In the genomic region with DNA sequence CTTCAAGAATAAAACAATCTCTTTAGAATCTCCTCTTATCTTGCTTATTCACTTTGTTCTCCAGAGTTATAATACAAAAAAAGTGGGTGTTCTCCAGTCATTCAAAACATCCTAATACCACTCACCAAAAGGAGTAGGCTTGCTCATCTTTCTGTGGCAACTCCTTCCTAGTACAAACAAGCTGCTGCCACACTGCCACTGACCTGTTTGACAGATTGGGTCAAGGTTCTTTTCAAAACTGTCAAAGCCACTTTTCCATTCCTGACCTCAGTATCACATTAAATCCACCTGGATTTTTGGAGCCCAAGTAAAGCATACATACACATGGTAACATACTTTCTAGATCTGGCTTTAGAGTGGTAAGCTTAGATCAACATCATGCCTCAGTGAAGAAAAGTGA, we compare ENCODE assay signal across 7 cellular contexts.
"Had no signal": no experiment of that assay in that cellular context is flagged by ENCODE, and none has a peak within 500 bp of the region (broad histone marks: within the 10 kb centered on the region; RNA-seq: fewer than 3 reads in every experiment).

No MANE protein-coding gene starts in this region.

- ATAC-seq: GM23338, K562 had no signal

- DNase-seq: H9, HCEC 1CT, IMR-90, KG1 had no signal

- H3K27ac ChIP-seq: HL-60 had no signal

- H3K4me3 ChIP-seq: GM23338, K562 had no signal
